8 cellular contexts compared by ENCODE assay signal in the genomic region with DNA sequence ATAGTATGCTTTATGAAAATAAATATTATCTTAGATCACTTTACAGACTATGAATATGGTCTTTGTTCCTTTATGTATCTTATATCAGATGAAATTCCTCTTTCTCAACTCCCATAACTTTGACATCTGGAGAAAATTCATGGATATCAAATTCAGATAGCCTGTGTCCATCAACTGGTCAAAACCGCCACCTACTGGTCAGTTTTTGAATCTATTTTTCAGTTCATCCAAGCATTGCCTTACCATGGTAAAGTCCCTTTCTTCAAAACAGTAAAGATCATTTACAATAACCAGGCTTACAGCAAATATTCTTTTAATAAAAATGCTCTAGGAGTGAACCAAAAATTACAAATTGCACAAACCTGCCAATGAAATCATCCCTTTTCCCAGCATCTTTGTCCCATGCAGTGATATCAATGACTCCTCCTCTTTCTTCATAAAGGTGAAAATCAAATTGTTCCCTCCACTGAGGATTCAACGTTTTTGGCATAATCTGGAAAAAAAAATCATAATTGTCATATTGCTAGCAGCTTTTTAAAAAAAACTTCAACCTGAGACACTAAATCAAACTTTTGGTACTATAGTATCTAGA.
DNase-seq lines count a peak whose midpoint lies in the region; ATAC-seq, FAIRE-seq and TF ChIP-seq lines count a peak whose summit lies in the region.

No MANE protein-coding gene starts in this region.

- H3K27ac ChIP-seq in GM23338 (ENCODE audit: low read depth) = no peak overlapping the region
- no peak overlapping the region for H3K27ac ChIP-seq in OCI-LY1 (ENCODE audit: low read depth, low read length, poor library complexity, severe bottlenecking)
- no peak overlapping the region for H3K27ac ChIP-seq in pancreas

- no peak overlapping the region for H3K27ac Mint-ChIP-seq in GM23338
- H3K27ac Mint-ChIP-seq in endothelial cell (ENCODE audit: unreplicated experiment) = no peak overlapping the region

- H3K4me3 Mint-ChIP-seq in GM23338 = no peak overlapping the region
- H3K4me3 Mint-ChIP-seq in endothelial cell (ENCODE audit: unreplicated experiment) = no peak overlapping the region

- H3K36me3 Mint-ChIP-seq in GM23338 (ENCODE audit: low read depth) (no peaks in the 10 kb centered on the region), endothelial cell (ENCODE audit: low read depth, unreplicated experiment) (no peaks in the 10 kb centered on the region)

- no peak overlapping the region for H3K9ac ChIP-seq in OCI-LY1 (ENCODE audit: low read length)

- no peaks in the 10 kb centered on the region for H3K27me3 ChIP-seq in GM23338 (ENCODE audit: insufficient read depth)
- H3K27me3 ChIP-seq in OCI-LY1 (ENCODE audit: insufficient read depth, low read length) = no peaks in the 10 kb centered on the region
- no peaks in the 10 kb centered on the region for H3K27me3 ChIP-seq in pancreas

- H3K36me3 ChIP-seq in GM23338 (ENCODE audit: insufficient read depth) (no peaks in the 10 kb centered on the region), OCI-LY1 (ENCODE audit: insufficient read depth, low read length) (no peaks in the 10 kb centered on the region), pancreas (no peaks in the 10 kb centered on the region)

- H2AFZ ChIP-seq in GM23338 (no peak overlapping the region), OCI-LY1 (ENCODE audit: low read length) (no peak overlapping the region)

- H3K9me2 ChIP-seq in GM23338 (ENCODE audit: insufficient read depth) = no peaks in the 10 kb centered on the region
- H3K9me2 ChIP-seq in OCI-LY1 (ENCODE audit: low read depth, low read length) = no peaks in the 10 kb centered on the region

- H3K4me3 ChIP-seq in GM23338 (no peak overlapping the region), OCI-LY1 (ENCODE audit: low read depth, low read length, poor library complexity, severe bottlenecking) (no peak overlapping the region), pancreas (no peak overlapping the region)

- H3K9me3 ChIP-seq in OCI-LY1 (ENCODE audit: low read length) (no peaks in the 10 kb centered on the region), pancreas (no peaks in the 10 kb centered on the region)

- ATAC-seq in GM23338 (peak; percentile 56; the same call in 2 of the 3 replicates), pancreas (peak in 2 of 4 donors; percentile 39 to 50)

- peak; percentile 75 to 92 for TF ChIP-seq CTCF in GM23338 (conservative IDR thresholded peaks at IDR 0.05; ENCODE audit: low read depth in 2 of 2)
- peak; percentile 81 for TF ChIP-seq CTCF in OCI-LY1 (IDR thresholded peaks at IDR 0.05; ENCODE audit: low read length)
- peak; percentile 89 for TF ChIP-seq CTCF in endothelial cell (IDR thresholded peaks at IDR 0.05; ENCODE audit: unreplicated experiment)
- TF ChIP-seq CTCF in pancreas (IDR thresholded peaks at IDR 0.05) = peak in 3 of 4 donors; percentile 31 to 55 (median 35)

- 20 to 22% methylated on average over 2 of the region's 2 CpGs for WGBS in pancreas, 2 donors

- FAIRE-seq in pancreas (lab: Jason Lieb, UNC) = peak; percentile 43

- H3K27me3 Mint-ChIP-seq in GM23338 (ENCODE audit: insufficient read depth, low read depth, poor library complexity) = no peaks in the 10 kb centered on the region
- no peaks in the 10 kb centered on the region for H3K27me3 Mint-ChIP-seq in endothelial cell (ENCODE audit: unreplicated experiment)

- H3K4me2 ChIP-seq in GM23338 (no peak overlapping the region), OCI-LY1 (ENCODE audit: low read length) (no peak overlapping the region)

- H3F3A ChIP-seq in GM23338 (replicated peaks; ENCODE audit: low read depth) (no peaks in the 10 kb centered on the region), OCI-LY1 (ENCODE audit: insufficient read depth, low read length) (peaks cover 5% of the 10 kb centered on the region; the same call in 1 of the 2 replicates)

- no peaks in the 10 kb centered on the region for H3K4me1 Mint-ChIP-seq in GM23338
- no peaks in the 10 kb centered on the region for H3K4me1 Mint-ChIP-seq in endothelial cell (ENCODE audit: unreplicated experiment)

- H3K4me1 ChIP-seq in GM23338 (ENCODE audit: insufficient read depth) (no peaks in the 10 kb centered on the region), OCI-LY1 (ENCODE audit: insufficient read depth, low read length, severe bottlenecking) (no peaks in the 10 kb centered on the region), pancreas (no peaks in the 10 kb centered on the region)

- H3K9me3 Mint-ChIP-seq in GM23338 = no peaks in the 10 kb centered on the region
- H3K9me3 Mint-ChIP-seq in endothelial cell (ENCODE audit: unreplicated experiment) = no peaks in the 10 kb centered on the region

- peak; percentile 18 to 56 (median 42) for DNase-seq in NCI-H1417 (lab: John Stamatoyannopoulos, UW)
- DNase-seq in NCI-H1417 treated with DMSO at 0.1 percent for 48 hours (lab: John Stamatoyannopoulos, UW) = no peak
- peak; percentile 68 for DNase-seq in GM23338 (ENCODE audit: low spot score)
- peak; percentile 26 for DNase-seq in endothelial cell (ENCODE audit: low spot score)
- no peak for DNase-seq in pancreas
- no peak for DNase-seq in kidney glomerular epithelial cell (lab: John Stamatoyannopoulos, UW)
- DNase-seq in activated T-cell treated with anti-CD3 and anti-CD28 coated beads, Interleukin-2, amount 50 U/mL, for 48 hours = no peak

- intact Hi-C loops in pancreas (cut with DNase I) = no loop called here

- H3K79me2 ChIP-seq in GM23338 (replicated peaks; ENCODE audit: insufficient read depth) (no peaks in the 10 kb centered on the region), OCI-LY1 (ENCODE audit: insufficient read depth, low read length) (no peaks in the 10 kb centered on the region)

- H4K20me1 ChIP-seq in GM23338 (replicated peaks; ENCODE audit: insufficient read depth) (no peaks in the 10 kb centered on the region), OCI-LY1 (ENCODE audit: insufficient read depth, low read length) (no peaks in the 10 kb centered on the region)

TF ChIP-seq in GM23338, 12 proteins besides CTCF, POLR2A, EP300 and RAD21 (continues in another document):
- no peak for TF ChIP-seq CREB1 (CRISPR knock-in tag; IDR thresholded peaks at IDR 0.05; ENCODE audit: low read depth)
- TF ChIP-seq, protein P1, sequence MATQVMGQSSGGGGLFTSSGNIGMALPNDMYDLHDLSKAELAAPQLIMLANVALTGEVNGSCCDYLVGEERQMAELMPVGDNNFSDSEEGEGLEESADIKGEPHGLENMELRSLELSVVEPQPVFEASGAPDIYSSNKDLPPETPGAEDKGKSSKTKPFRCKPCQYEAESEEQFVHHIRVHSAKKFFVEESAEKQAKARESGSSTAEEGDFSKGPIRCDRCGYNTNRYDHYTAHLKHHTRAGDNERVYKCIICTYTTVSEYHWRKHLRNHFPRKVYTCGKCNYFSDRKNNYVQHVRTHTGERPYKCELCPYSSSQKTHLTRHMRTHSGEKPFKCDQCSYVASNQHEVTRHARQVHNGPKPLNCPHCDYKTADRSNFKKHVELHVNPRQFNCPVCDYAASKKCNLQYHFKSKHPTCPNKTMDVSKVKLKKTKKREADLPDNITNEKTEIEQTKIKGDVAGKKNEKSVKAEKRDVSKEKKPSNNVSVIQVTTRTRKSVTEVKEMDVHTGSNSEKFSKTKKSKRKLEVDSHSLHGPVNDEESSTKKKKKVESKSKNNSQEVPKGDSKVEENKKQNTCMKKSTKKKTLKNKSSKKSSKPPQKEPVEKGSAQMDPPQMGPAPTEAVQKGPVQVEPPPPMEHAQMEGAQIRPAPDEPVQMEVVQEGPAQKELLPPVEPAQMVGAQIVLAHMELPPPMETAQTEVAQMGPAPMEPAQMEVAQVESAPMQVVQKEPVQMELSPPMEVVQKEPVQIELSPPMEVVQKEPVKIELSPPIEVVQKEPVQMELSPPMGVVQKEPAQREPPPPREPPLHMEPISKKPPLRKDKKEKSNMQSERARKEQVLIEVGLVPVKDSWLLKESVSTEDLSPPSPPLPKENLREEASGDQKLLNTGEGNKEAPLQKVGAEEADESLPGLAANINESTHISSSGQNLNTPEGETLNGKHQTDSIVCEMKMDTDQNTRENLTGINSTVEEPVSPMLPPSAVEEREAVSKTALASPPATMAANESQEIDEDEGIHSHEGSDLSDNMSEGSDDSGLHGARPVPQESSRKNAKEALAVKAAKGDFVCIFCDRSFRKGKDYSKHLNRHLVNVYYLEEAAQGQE (IDR thresholded peaks at IDR 0.05; ENCODE audit: unreplicated experiment) = no peak
- TF ChIP-seq STAT1 (IDR thresholded peaks at IDR 0.05; ENCODE audit: unreplicated experiment) = no peak
- no peak for TF ChIP-seq NANOG (IDR thresholded peaks at IDR 0.05; ENCODE audit: borderline replicate concordance)
- TF ChIP-seq ZNF331 (CRISPR knock-in tag; IDR thresholded peaks at IDR 0.05; ENCODE audit: low read depth) = no peak
- no peak for TF ChIP-seq ETS1 (IDR thresholded peaks at IDR 0.05)
- no peak for TF ChIP-seq POLR2AphosphoS5 (IDR thresholded peaks at IDR 0.05; ENCODE audit: low read depth)
- no peak for TF ChIP-seq JUNB (IDR thresholded peaks at IDR 0.05; ENCODE audit: unreplicated experiment)

Comparison
In these comparisons a context has a peak if more than half of its experiments do, and no peak if none do; other contexts are left out.
1. DNase-seq: peak in NCI-H1417 (3 of 3), GM23338 (single experiment) and endothelial cell (single experiment); none in NCI-H1417 treated with DMSO at 0.1 percent for 48 hours (single experiment), pancreas (0 of 6), kidney glomerular epithelial cell (single experiment) and activated T-cell treated with anti-CD3 and anti-CD28 coated beads, Interleukin-2, amount 50 U/mL, for 48 hours (0 of 2).
2. CTCF ChIP-seq: peak in every context shown above with its lines; median percentile 89 in endothelial cell; 84 in GM23338; 81 in OCI-LY1; 35 in pancreas.